Comparison of ENCODE assay signal across 9 cellular contexts in the genomic region with DNA sequence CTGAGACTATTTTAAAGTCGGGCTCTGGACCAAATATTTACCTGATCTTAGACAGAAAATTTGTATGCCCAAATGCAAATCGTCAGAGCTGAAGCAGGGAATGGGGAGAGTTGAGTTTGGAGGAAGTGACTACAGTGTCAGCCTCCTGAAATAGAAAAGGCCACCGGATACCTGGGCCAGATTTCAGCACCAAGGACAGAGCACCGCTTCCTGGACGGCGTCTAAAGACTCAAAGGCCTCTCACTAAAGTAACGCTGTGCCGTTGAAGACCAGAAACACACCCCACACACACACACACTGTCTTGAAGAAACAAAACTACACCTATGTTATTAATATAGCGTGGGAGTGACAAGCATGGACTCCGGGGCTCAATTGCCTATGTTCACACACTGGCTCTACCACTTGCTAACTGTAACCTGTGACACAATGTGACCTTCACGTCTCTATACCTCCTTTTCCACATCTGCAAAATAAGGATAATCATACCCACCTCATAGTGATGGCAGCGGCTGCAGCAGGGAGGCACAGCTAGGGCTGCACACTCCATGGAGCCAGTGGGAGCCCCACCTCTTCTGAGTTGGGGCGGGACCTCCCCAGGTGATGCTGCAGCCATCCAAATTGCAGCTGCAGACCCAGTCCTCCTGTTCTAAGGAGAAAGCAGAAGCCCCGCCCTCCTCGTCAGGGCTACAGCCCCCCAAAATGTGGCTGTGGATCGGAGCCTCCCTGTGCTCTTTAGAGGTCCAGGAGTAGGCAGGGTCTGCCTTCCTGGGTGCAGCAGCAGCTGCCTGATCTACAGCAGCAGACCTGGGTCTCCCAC. TPM values are rescaled to one million over a fixed set of nuclear protein-coding genes. Genes with fewer than 3 reads are reported as not detected.
DNase-seq lines count a peak whose midpoint lies in the region; ATAC-seq, FAIRE-seq and TF ChIP-seq lines count a peak whose summit lies in the region.
"Had no signal": no experiment of that assay in that cellular context is flagged by ENCODE, and none has a peak within 500 bp of the region (broad histone marks: within the 10 kb centered on the region; RNA-seq: fewer than 3 reads in every experiment).

No MANE protein-coding gene starts in this region.

- TF ChIP-seq CTCF in OCI-LY7 (conservative IDR thresholded peaks at IDR 0.05; ENCODE audit: low read length): no peak

- H3K9me3 ChIP-seq in OCI-LY7 (ENCODE audit: low read length): no peaks in the 10 kb centered on the region

- intact Hi-C loops in OCI-LY7 (cut with micrococcal nuclease; ENCODE audit: unreplicated experiment): no loop called here
- intact Hi-C loops in activated T-helper 1 cell treated with anti-CD3 and anti-CD28 coated beads, Interleukin-12 subunit alpha, Interleukin-12 subunit beta, Interleukin-2, Interleukin-4 antibody, amounts not matched to agents 30 ng/mL and 10 ng/mL and 1 ng/mL, durations not matched to agents 14 hours and 24 hours and 36 hours (cut with micrococcal nuclease): no loop called here

- H3K27me3 Mint-ChIP-seq in activated T-helper 1 cell treated with anti-CD3 and anti-CD28 coated beads, Interleukin-12 subunit alpha, Interleukin-12 subunit beta, Interleukin-2, Interleukin-4 antibody, amounts not matched to agents 30 ng/mL and 10 ng/mL and 1 ng/mL, durations not matched to agents 14 hours and 24 hours and 36 hours (ENCODE audit: insufficient read depth): peaks cover under 1% of the 10 kb centered on the region

- BruUV-seq in OCI-LY7 (replicated peaks; lab: Mats Ljungman, UMichigan): no TSS peak

- POLR2A ChIA-PET in OCI-LY7 (lab: Charles Lee): no interaction called here

- TF ChIP-seq POLR2A in GM12891 (IDR thresholded peaks at IDR 0.05; ENCODE audit: low read depth, low read length): no peak

- no peaks in the 10 kb centered on the region for H3K36me3 Mint-ChIP-seq in activated T-helper 1 cell treated with anti-CD3 and anti-CD28 coated beads, Interleukin-12 subunit alpha, Interleukin-12 subunit beta, Interleukin-2, Interleukin-4 antibody, amounts not matched to agents 30 ng/mL and 10 ng/mL and 1 ng/mL, durations not matched to agents 14 hours and 24 hours and 36 hours (ENCODE audit: low read depth)

- DNase-seq in GM12891 (ENCODE audit: insufficient read length, low spot score): peak; percentile 39
- peak; percentile 53 for DNase-seq in OCI-LY7 (ENCODE audit: low spot score)
- DNase-seq in activated T-helper 1 cell treated with anti-CD3 and anti-CD28 coated beads, Interleukin-12 subunit alpha, Interleukin-12 subunit beta, Interleukin-2, Interleukin-4 antibody, amounts not matched to agents 30 ng/mL and 10 ng/mL and 1 ng/mL, durations not matched to agents 14 hours and 24 hours and 36 hours (ENCODE audit: low spot score): peak; percentile 57
- DNase-seq in hepatic stellate cell (ENCODE audit: low spot score): peak; percentile 23
- DNase-seq in stimulated activated CD4-positive, alpha-beta T cell treated with anti-CD3 and anti-CD28 coated beads, Interleukin-2, amount 100 ng/mL, for 48 hours: peak; percentile 58 to 63
- DNase-seq in NCI-H446 treated with DMSO at 0.1 percent for 48 hours (lab: John Stamatoyannopoulos, UW): no peak

- ATAC-seq in GM18867 (IDR thresholded peaks at IDR 0.05; ENCODE audit: unreplicated experiment) (no peak), GM21360 (IDR thresholded peaks at IDR 0.05; ENCODE audit: unreplicated experiment) (no peak)

- H2AFZ ChIP-seq in OCI-LY7 (ENCODE audit: low read length): no peak overlapping the region

- H3K9me2 ChIP-seq in OCI-LY7 (ENCODE audit: insufficient read depth, low read length): no peaks in the 10 kb centered on the region

- no peaks in the 10 kb centered on the region for H3K36me3 ChIP-seq in OCI-LY7 (ENCODE audit: insufficient read depth, low read length)

- no peaks in the 10 kb centered on the region for H3K9me3 Mint-ChIP-seq in activated T-helper 1 cell treated with anti-CD3 and anti-CD28 coated beads, Interleukin-12 subunit alpha, Interleukin-12 subunit beta, Interleukin-2, Interleukin-4 antibody, amounts not matched to agents 30 ng/mL and 10 ng/mL and 1 ng/mL, durations not matched to agents 14 hours and 24 hours and 36 hours

- no peaks in the 10 kb centered on the region for H3K4me1 Mint-ChIP-seq in activated T-helper 1 cell treated with anti-CD3 and anti-CD28 coated beads, Interleukin-12 subunit alpha, Interleukin-12 subunit beta, Interleukin-2, Interleukin-4 antibody, amounts not matched to agents 30 ng/mL and 10 ng/mL and 1 ng/mL, durations not matched to agents 14 hours and 24 hours and 36 hours (ENCODE audit: low read depth)

- no peak overlapping the region for H3K27ac ChIP-seq in OCI-LY7 (ENCODE audit: low read depth, low read length, poor library complexity, severe bottlenecking)

- H3K4me3 ChIP-seq in OCI-LY7 (ENCODE audit: low read depth, low read length, poor library complexity, severe bottlenecking): no peak overlapping the region

- no peak overlapping the region for H3K4me2 ChIP-seq in OCI-LY7 (ENCODE audit: low read length)

- no peaks in the 10 kb centered on the region for H4K20me1 ChIP-seq in OCI-LY7 (ENCODE audit: insufficient read depth, low read length)

- no peaks in the 10 kb centered on the region for H3K4me1 ChIP-seq in OCI-LY7 (ENCODE audit: insufficient read depth, low read length, poor library complexity, severe bottlenecking)

- peak; percentile 13 for FAIRE-seq in GM12891 (lab: Jason Lieb, UNC)

- no peak overlapping the region for H3K4me3 Mint-ChIP-seq in activated T-helper 1 cell treated with anti-CD3 and anti-CD28 coated beads, Interleukin-12 subunit alpha, Interleukin-12 subunit beta, Interleukin-2, Interleukin-4 antibody, amounts not matched to agents 30 ng/mL and 10 ng/mL and 1 ng/mL, durations not matched to agents 14 hours and 24 hours and 36 hours

- CTCF ChIA-PET in OCI-LY7 (lab: Charles Lee; ENCODE audit: unreplicated experiment): no interaction called here

- no peaks in the 10 kb centered on the region for H3K79me2 ChIP-seq in OCI-LY7 (ENCODE audit: insufficient read depth, low read depth, low read length)

- no peak overlapping the region for H3K27ac Mint-ChIP-seq in activated T-helper 1 cell treated with anti-CD3 and anti-CD28 coated beads, Interleukin-12 subunit alpha, Interleukin-12 subunit beta, Interleukin-2, Interleukin-4 antibody, amounts not matched to agents 30 ng/mL and 10 ng/mL and 1 ng/mL, durations not matched to agents 14 hours and 24 hours and 36 hours

TF ChIP-seq in GM12891, 5 proteins besides CTCF, POLR2A, EP300 and RAD21:
- no peak for TF ChIP-seq POLR2AphosphoS5 (IDR thresholded peaks at IDR 0.05; ENCODE audit: low read depth, low read length)

RNA-seq across cellular contexts. Expression of a gene that starts 35.6 kb away (rescaled TPM):
- not detected for polyA plus RNA-seq in GM12891 (2012; ENCODE audit: low read depth, missing spikeins)
- not detected in 2 replicates for total RNA-seq in OCI-LY7 (2014; rRNA removed; shearing (Covaris generic))
- total RNA-seq in OCI-LY7 (2022): not detected in 2 replicates
- total RNA-seq in activated T-helper 1 cell treated with anti-CD3 and anti-CD28 coated beads, Interleukin-12 subunit alpha, Interleukin-12 subunit beta, Interleukin-2, Interleukin-4 antibody, amounts not matched to agents 30 ng/mL and 10 ng/mL and 1 ng/mL, durations not matched to agents 14 hours and 24 hours and 36 hours: not detected in 2 replicates
- total RNA-seq: mononuclear cell had no signal

RNA-seq across cellular contexts. Expression of a gene that starts 38.3 kb away (rescaled TPM):
- not detected for polyA plus RNA-seq in GM12891 (2012; ENCODE audit: low read depth, missing spikeins)
- not detected in 2 replicates for total RNA-seq in OCI-LY7 (2014; rRNA removed; shearing (Covaris generic))
- not detected in 2 replicates for total RNA-seq in OCI-LY7 (2022)
- not detected in 2 replicates for total RNA-seq in activated T-helper 1 cell treated with anti-CD3 and anti-CD28 coated beads, Interleukin-12 subunit alpha, Interleukin-12 subunit beta, Interleukin-2, Interleukin-4 antibody, amounts not matched to agents 30 ng/mL and 10 ng/mL and 1 ng/mL, durations not matched to agents 14 hours and 24 hours and 36 hours
- total RNA-seq: mononuclear cell had no signal

RNA-seq across cellular contexts. Expression of a gene that starts 54.3 kb away (rescaled TPM):
- polyA plus RNA-seq in GM12891 (2012; ENCODE audit: low read depth, missing spikeins): not detected
- total RNA-seq in OCI-LY7 (2014; rRNA removed; shearing (Covaris generic)): not detected in 2 replicates
- total RNA-seq in OCI-LY7 (2022): not detected in 2 replicates
- 0.08 TPM in 1 of 2 replicates, not detected in the other for total RNA-seq in activated T-helper 1 cell treated with anti-CD3 and anti-CD28 coated beads, Interleukin-12 subunit alpha, Interleukin-12 subunit beta, Interleukin-2, Interleukin-4 antibody, amounts not matched to agents 30 ng/mL and 10 ng/mL and 1 ng/mL, durations not matched to agents 14 hours and 24 hours and 36 hours
- total RNA-seq: mononuclear cell had no signal
